Comparison of ENCODE assay signal across 1 cellular context in the genomic region with DNA sequence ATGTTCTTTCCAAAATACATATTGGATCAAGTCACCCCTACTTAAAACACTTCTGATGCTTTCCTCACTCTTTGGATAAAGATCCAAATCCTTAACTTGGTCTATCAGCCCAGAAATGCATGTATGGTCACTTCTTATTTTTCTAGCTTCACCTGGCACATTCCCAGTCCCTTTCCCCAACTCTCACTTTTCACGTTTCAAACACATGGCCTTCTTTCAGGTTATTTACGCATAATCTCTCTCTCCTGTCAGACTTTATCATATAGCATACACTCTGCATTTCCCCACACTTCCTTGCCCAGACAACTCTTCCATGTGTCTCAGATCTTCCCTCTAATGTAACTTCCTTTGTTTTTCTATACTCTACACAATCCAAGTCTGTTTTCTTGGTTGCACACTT.
TF ChIP-seq lines count a peak whose summit lies in the region.

No MANE protein-coding gene starts in this region.

TF ChIP-seq in GM23338, 12 proteins besides CTCF, POLR2A, EP300 and RAD21 (continued from another document):
- TF ChIP-seq, protein P1, sequence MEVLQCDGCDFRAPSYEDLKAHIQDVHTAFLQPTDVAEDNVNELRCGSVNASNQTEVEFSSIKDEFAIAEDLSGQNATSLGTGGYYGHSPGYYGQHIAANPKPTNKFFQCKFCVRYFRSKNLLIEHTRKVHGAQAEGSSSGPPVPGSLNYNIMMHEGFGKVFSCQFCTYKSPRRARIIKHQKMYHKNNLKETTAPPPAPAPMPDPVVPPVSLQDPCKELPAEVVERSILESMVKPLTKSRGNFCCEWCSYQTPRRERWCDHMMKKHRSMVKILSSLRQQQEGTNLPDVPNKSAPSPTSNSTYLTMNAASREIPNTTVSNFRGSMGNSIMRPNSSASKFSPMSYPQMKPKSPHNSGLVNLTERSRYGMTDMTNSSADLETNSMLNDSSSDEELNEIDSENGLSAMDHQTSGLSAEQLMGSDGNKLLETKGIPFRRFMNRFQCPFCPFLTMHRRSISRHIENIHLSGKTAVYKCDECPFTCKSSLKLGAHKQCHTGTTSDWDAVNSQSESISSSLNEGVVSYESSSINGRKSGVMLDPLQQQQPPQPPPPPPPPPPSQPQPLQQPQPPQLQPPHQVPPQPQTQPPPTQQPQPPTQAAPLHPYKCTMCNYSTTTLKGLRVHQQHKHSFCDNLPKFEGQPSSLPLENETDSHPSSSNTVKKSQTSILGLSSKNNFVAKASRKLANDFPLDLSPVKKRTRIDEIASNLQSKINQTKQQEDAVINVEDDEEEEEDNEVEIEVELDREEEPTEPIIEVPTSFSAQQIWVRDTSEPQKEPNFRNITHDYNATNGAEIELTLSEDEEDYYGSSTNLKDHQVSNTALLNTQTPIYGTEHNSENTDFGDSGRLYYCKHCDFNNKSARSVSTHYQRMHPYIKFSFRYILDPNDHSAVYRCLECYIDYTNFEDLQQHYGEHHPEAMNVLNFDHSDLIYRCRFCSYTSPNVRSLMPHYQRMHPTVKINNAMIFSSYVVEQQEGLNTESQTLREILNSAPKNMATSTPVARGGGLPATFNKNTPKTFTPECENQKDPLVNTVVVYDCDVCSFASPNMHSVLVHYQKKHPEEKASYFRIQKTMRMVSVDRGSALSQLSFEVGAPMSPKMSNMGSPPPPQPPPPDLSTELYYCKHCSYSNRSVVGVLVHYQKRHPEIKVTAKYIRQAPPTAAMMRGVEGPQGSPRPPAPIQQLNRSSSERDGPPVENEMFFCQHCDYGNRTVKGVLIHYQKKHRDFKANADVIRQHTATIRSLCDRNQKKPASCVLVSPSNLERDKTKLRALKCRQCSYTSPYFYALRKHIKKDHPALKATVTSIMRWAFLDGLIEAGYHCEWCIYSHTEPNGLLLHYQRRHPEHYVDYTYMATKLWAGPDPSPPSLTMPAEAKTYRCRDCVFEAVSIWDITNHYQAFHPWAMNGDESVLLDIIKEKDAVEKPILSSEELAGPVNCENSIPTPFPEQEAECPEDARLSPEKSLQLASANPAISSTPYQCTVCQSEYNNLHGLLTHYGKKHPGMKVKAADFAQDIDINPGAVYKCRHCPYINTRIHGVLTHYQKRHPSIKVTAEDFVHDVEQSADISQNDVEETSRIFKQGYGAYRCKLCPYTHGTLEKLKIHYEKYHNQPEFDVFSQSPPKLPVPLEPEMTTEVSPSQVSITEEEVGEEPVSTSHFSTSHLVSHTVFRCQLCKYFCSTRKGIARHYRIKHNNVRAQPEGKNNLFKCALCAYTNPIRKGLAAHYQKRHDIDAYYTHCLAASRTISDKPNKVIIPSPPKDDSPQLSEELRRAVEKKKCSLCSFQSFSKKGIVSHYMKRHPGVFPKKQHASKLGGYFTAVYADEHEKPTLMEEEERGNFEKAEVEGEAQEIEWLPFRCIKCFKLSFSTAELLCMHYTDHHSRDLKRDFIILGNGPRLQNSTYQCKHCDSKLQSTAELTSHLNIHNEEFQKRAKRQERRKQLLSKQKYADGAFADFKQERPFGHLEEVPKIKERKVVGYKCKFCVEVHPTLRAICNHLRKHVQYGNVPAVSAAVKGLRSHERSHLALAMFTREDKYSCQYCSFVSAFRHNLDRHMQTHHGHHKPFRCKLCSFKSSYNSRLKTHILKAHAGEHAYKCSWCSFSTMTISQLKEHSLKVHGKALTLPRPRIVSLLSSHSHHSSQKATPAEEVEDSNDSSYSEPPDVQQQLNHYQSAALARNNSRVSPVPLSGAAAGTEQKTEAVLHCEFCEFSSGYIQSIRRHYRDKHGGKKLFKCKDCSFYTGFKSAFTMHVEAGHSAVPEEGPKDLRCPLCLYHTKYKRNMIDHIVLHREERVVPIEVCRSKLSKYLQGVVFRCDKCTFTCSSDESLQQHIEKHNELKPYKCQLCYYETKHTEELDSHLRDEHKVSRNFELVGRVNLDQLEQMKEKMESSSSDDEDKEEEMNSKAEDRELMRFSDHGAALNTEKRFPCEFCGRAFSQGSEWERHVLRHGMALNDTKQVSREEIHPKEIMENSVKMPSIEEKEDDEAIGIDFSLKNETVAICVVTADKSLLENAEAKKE (CRISPR knock-in tag; IDR thresholded peaks at IDR 0.05): no peak
- TF ChIP-seq POLR2AphosphoS5 (IDR thresholded peaks at IDR 0.05; ENCODE audit: low read depth): no peak
- no peak for TF ChIP-seq NANOG (IDR thresholded peaks at IDR 0.05; ENCODE audit: borderline replicate concordance)
- TF ChIP-seq JUNB (IDR thresholded peaks at IDR 0.05; ENCODE audit: unreplicated experiment): no peak
- TF ChIP-seq, protein P2, sequence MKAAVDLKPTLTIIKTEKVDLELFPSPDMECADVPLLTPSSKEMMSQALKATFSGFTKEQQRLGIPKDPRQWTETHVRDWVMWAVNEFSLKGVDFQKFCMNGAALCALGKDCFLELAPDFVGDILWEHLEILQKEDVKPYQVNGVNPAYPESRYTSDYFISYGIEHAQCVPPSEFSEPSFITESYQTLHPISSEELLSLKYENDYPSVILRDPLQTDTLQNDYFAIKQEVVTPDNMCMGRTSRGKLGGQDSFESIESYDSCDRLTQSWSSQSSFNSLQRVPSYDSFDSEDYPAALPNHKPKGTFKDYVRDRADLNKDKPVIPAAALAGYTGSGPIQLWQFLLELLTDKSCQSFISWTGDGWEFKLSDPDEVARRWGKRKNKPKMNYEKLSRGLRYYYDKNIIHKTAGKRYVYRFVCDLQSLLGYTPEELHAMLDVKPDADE (IDR thresholded peaks at IDR 0.05): no peak
- no peak for TF ChIP-seq ZNF331 (CRISPR knock-in tag; IDR thresholded peaks at IDR 0.05; ENCODE audit: low read depth)
- no peak for TF ChIP-seq STAT1 (IDR thresholded peaks at IDR 0.05; ENCODE audit: unreplicated experiment)
- no peak for TF ChIP-seq ZNF114 (CRISPR knock-in tag; IDR thresholded peaks at IDR 0.05)
